20 cellular contexts compared by ENCODE assay signal in genomic region chr2:196244966-196245365, GRCh38.
A peak's percentile ranks its signal among the peaks of the same experiment; 100 is the strongest.
DNase-seq lines count a peak whose midpoint lies in the region; ATAC-seq and TF ChIP-seq lines count a peak whose summit lies in the region.
"Had no signal": no experiment of that assay in that cellular context is flagged by ENCODE, and none has a peak within 500 bp of the region (broad histone marks: within the 10 kb centered on the region; RNA-seq: fewer than 3 reads in every experiment).

No MANE protein-coding gene starts in this region.

- peak; percentile 40 for DNase-seq in GM03348 (ENCODE audit: low spot score)
- DNase-seq in amniotic epithelial cell (ENCODE audit: low read depth) = peak; percentile 83
- peak; percentile 33 for DNase-seq in fibroblast of villous mesenchyme (ENCODE audit: low read depth)
- DNase-seq in suprapubic skin (ENCODE audit: low spot score in 2 of 2) = no peak
- no peak for DNase-seq in upper lobe of left lung
- no peak for DNase-seq in SIG-M5 (lab: John Stamatoyannopoulos, UW)
- DNase-seq: activated CD8-positive, alpha-beta T cell treated with anti-CD3 and anti-CD28 coated beads for 36 hours; activated naive CD4-positive, alpha-beta T cell treated with anti-CD3 and anti-CD28 coated beads, Interleukin-2, amount 50 U/mL, for 16 hours; activated T-cell treated with anti-CD3 and anti-CD28 coated beads, Interleukin-2, amount 50 U/mL, for 1 hour; dermis blood vessel endothelial cell; H9; left cardiac atrium; NCI-H1694 treated with DMSO at 0.1 percent for 48 hours; T1000 had no signal

- H3K4me3 ChIP-seq in fibroblast of villous mesenchyme (ENCODE audit: low read depth, low read length) (no peak overlapping the region), suprapubic skin (no peak overlapping the region), upper lobe of left lung (no peak overlapping the region)
- H3K4me3 ChIP-seq: gastroesophageal sphincter, thoracic aorta had no signal

- H3K4me1 Mint-ChIP-seq in activated T-helper 17 cell treated with anti-CD3 and anti-CD28 coated beads, Interleukin-2, amount 50 U/mL, for 72 hours = peaks cover 45% of the 10 kb centered on the region
- H3K4me1 Mint-ChIP-seq: brain, H9 had no signal

- no peak for ATAC-seq in upper lobe of left lung (ENCODE audit: low FRiP score in 2 of 2)
- no peak for ATAC-seq in activated T-helper 17 cell treated with anti-CD3 and anti-CD28 coated beads, Interleukin-2, amount 50 U/mL, for 72 hours (replicated peaks)
- ATAC-seq: activated CD8-positive, alpha-beta T cell treated with anti-CD3 and anti-CD28 coated beads for 36 hours; gastroesophageal sphincter; left cardiac atrium; Panc1 had no signal

- TF ChIP-seq CTCF in fibroblast of villous mesenchyme (IDR thresholded peaks at IDR 0.05; ENCODE audit: insufficient read depth, low read depth, low read length) (no peak), suprapubic skin (IDR thresholded peaks at IDR 0.05) (no peak), upper lobe of left lung (IDR thresholded peaks at IDR 0.05) (no peak)

- H3K27me3 ChIP-seq in suprapubic skin (no peaks in the 10 kb centered on the region), upper lobe of left lung (no peaks in the 10 kb centered on the region)
- H3K27me3 ChIP-seq: gastroesophageal sphincter had no signal

- H3K36me3 ChIP-seq in suprapubic skin (no peaks in the 10 kb centered on the region), upper lobe of left lung (peaks cover 0 to 9% (median 0%) of the 10 kb centered on the region in 4 donors)
- H3K36me3 ChIP-seq: gastroesophageal sphincter, thoracic aorta had no signal

- peaks cover 32% of the 10 kb centered on the region for H3K4me1 ChIP-seq in suprapubic skin
- peaks cover 25 to 64% (median 36%) of the 10 kb centered on the region in 4 donors for H3K4me1 ChIP-seq in upper lobe of left lung

- no peaks in the 10 kb centered on the region for H3K27me3 Mint-ChIP-seq in activated T-helper 17 cell treated with anti-CD3 and anti-CD28 coated beads, Interleukin-2, amount 50 U/mL, for 72 hours
- H3K27me3 Mint-ChIP-seq: activated CD8-positive, alpha-beta T cell treated with anti-CD3 and anti-CD28 coated beads for 36 hours; brain; IgD-negative memory B cell had no signal

- H3K9me3 ChIP-seq in suprapubic skin (no peaks in the 10 kb centered on the region), upper lobe of left lung (no peaks in the 10 kb centered on the region)
- H3K9me3 ChIP-seq: gastroesophageal sphincter, thoracic aorta had no signal

- H3K4me3 Mint-ChIP-seq in activated T-helper 17 cell treated with anti-CD3 and anti-CD28 coated beads, Interleukin-2, amount 50 U/mL, for 72 hours = no peak overlapping the region
- H3K4me3 Mint-ChIP-seq: activated CD8-positive, alpha-beta T cell treated with anti-CD3 and anti-CD28 coated beads for 36 hours; brain; H9; IgD-negative memory B cell had no signal

- TF ChIP-seq POLR2A in suprapubic skin (IDR thresholded peaks at IDR 0.05) (no peak), upper lobe of left lung (IDR thresholded peaks at IDR 0.05) (no peak)

- no peaks in the 10 kb centered on the region for H3K9me3 Mint-ChIP-seq in activated T-helper 17 cell treated with anti-CD3 and anti-CD28 coated beads, Interleukin-2, amount 50 U/mL, for 72 hours
- H3K9me3 Mint-ChIP-seq: activated CD8-positive, alpha-beta T cell treated with anti-CD3 and anti-CD28 coated beads for 36 hours; brain; H9; IgD-negative memory B cell had no signal

- no peak overlapping the region for H3K27ac Mint-ChIP-seq in activated T-helper 17 cell treated with anti-CD3 and anti-CD28 coated beads, Interleukin-2, amount 50 U/mL, for 72 hours
- H3K27ac Mint-ChIP-seq: activated CD8-positive, alpha-beta T cell treated with anti-CD3 and anti-CD28 coated beads for 36 hours; brain; H9 had no signal

- WGBS in suprapubic skin = 77% methylated on average over 4 of the region's 4 CpGs
- WGBS in upper lobe of left lung, 2 donors = 91 to 93% methylated on average over 4 of the region's 4 CpGs

- TF ChIP-seq EP300 in suprapubic skin (IDR thresholded peaks at IDR 0.05) = no peak
- TF ChIP-seq EP300 in upper lobe of left lung (IDR thresholded peaks at IDR 0.05) = no peak

- H3K36me3 Mint-ChIP-seq in activated T-helper 17 cell treated with anti-CD3 and anti-CD28 coated beads, Interleukin-2, amount 50 U/mL, for 72 hours (ENCODE audit: low read depth) = peaks cover 15% of the 10 kb centered on the region

- H3K27ac ChIP-seq in suprapubic skin (peak overlapping the region; percentile 54), upper lobe of left lung (no peak overlapping the region)
- H3K27ac ChIP-seq: gastroesophageal sphincter, thoracic aorta had no signal

Comparison
In these comparisons a context has a peak if more than half of its experiments do, and no peak if none do; other contexts are left out.
1. DNase-seq: peak in GM03348 (single experiment), amniotic epithelial cell (single experiment) and fibroblast of villous mesenchyme (single experiment); none in suprapubic skin (0 of 2), upper lobe of left lung (0 of 2) and SIG-M5 (single experiment).